ENCODE assay signal across 18 cellular contexts in the genomic region with DNA sequence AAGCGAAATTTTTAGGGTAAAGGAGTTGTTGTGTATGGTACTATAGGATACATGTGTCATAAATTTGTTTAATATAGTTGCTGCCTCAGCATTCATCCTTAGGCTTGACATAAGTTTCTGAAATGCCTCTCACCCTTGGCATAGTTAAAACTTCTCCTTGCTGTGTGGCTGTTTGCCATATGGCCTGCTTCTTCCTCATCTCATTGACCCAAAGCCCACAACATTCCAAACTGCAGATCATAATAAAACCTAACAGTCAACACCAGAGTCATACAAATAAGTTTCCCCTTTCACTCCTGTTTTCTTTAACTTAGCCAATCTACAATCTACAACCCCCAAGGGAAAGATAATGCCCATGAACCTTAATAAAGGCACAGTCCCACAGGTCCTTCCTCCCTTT.
DNase-seq lines count a peak whose midpoint lies in the region; ATAC-seq and TF ChIP-seq lines count a peak whose summit lies in the region.
"Had no signal": no experiment of that assay in that cellular context is flagged by ENCODE, and none has a peak within 500 bp of the region (broad histone marks: within the 10 kb centered on the region; RNA-seq: fewer than 3 reads in every experiment).

No MANE protein-coding gene starts in this region.

- no peaks in the 10 kb centered on the region for H3K4me1 ChIP-seq in right cardiac atrium (ENCODE audit: control insufficient read depth, insufficient read depth, low read length)
- H3K4me1 ChIP-seq: breast epithelium, SJSA1 had no signal

- intact Hi-C loops in Right ventricle myocardium superior (cut with DNase I) = no loop called here
- intact Hi-C loops in right cardiac atrium (cut with DNase I) = loop anchor here in 1 of 4 donors (10.0 kb wide), 1 partner anchor 48 kb away; no protein-coding TSS in a partner anchor

- H3K27me3 ChIP-seq in right cardiac atrium (ENCODE audit: control insufficient read depth, insufficient read depth) = no peaks in the 10 kb centered on the region
- H3K27me3 ChIP-seq: breast epithelium, heart left ventricle, SJSA1 had no signal

- no peak overlapping the region for H3K4me3 ChIP-seq in right cardiac atrium (ENCODE audit: low read length)
- H3K4me3 ChIP-seq in astrocyte of the spinal cord (ENCODE audit: low read depth, low read length) = no peak overlapping the region
- H3K4me3 ChIP-seq: breast epithelium, heart left ventricle, SJSA1 had no signal

- TF ChIP-seq CTCF in astrocyte of the spinal cord (IDR thresholded peaks at IDR 0.05; ENCODE audit: low read depth, low read length) = no peak

- WGBS in right cardiac atrium = 100% methylated on average over 1 of the region's 1 CpG

- H3K9me3 ChIP-seq in right cardiac atrium (ENCODE audit: control insufficient read depth, low read length) = no peaks in the 10 kb centered on the region
- H3K9me3 ChIP-seq: breast epithelium had no signal

- DNase-seq in Right ventricle myocardium superior (no peak), right cardiac atrium (no peak), astrocyte of the spinal cord (ENCODE audit: low read depth, low spot score) (peak; percentile 48), iris pigment epithelial cell (ENCODE audit: low read depth) (peak; percentile 36), stromal cell of bone marrow (ENCODE audit: low read depth) (peak; percentile 21), DMS79 treated with DMSO at 0.1 percent for 48 hours (lab: John Stamatoyannopoulos, UW) (no peak), NCI-H2107 treated with DMSO at 0.1 percent for 48 hours (lab: John Stamatoyannopoulos, UW; ENCODE audit: unreplicated experiment) (no peak), NCI-H1417 treated with DMSO at 0.1 percent for 48 hours (lab: John Stamatoyannopoulos, UW) (no peak)
- DNase-seq: 8988T; activated CD8-positive, alpha-beta T cell treated with anti-CD3 and anti-CD28 coated beads, Interleukin-2, amount 10 ng/mL, durations not matched to agents 7 days and 5 days; activated effector memory CD4-positive, alpha-beta T cell treated with Interleukin-2 at 50 U/mL for 16 hours; heart left ventricle; NCI-H2107; small intestine; substantia nigra had no signal

- in situ Hi-C loops in astrocyte of the spinal cord (cut with HindIII; ENCODE audit: low sequenced_read_pairs) = no loop called here

- H3K27ac ChIP-seq in right cardiac atrium (ENCODE audit: low read length) = no peak overlapping the region
- H3K27ac ChIP-seq: heart left ventricle, SJSA1 had no signal

- peak; percentile 52 for ATAC-seq in Right ventricle myocardium superior (ENCODE audit: poor library complexity)
- ATAC-seq in right cardiac atrium = no peak
- ATAC-seq: activated CD8-positive, alpha-beta T cell treated with anti-CD3 and anti-CD28 coated beads, Interleukin-2, amount 10 ng/mL, durations not matched to agents 7 days and 5 days; HCT116; heart left ventricle had no signal

Comparison
In these comparisons a context has a peak if more than half of its experiments do, and no peak if none do; other contexts are left out.
1. DNase-seq: peak in astrocyte of the spinal cord (single experiment), iris pigment epithelial cell (single experiment) and stromal cell of bone marrow (single experiment); none in Right ventricle myocardium superior (single experiment), right cardiac atrium (0 of 3), DMS79 treated with DMSO at 0.1 percent for 48 hours (single experiment), NCI-H2107 treated with DMSO at 0.1 percent for 48 hours (single experiment) and NCI-H1417 treated with DMSO at 0.1 percent for 48 hours (single experiment).